29 cellular contexts compared by ENCODE assay signal in the genomic region with DNA sequence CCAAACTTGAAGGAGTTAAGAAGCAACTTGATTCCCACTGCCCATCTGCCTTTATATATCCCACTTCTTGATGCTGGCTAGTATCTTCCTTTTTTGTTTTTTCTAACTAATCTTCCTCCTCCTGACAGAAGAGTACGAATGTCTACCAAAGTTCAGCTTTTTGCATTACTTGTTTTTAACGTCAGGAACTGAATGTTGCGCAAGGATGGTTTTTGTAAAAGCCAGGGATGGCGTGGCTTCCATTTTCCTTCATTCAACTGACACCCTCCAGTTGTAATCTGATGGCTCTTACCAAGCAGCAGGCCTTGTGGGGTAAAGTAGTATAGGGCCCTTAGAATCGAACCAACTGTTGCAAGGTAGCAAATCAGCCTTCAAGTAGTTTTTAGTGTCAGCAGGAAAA.
"Had no signal": no experiment of that assay in that cellular context is flagged by ENCODE, and none has a peak within 500 bp of the region (broad histone marks: within the 10 kb centered on the region; RNA-seq: fewer than 3 reads in every experiment).

No MANE protein-coding gene starts in this region.

- H3K4me1 ChIP-seq: ascending aorta, breast epithelium, colonic mucosa, gastroesophageal sphincter, heart right ventricle had no signal

- DNase-seq: activated CD4-positive, alpha-beta memory T cell treated with anti-CD3 and anti-CD28 coated beads, Interleukin-2, amount 10 ng/mL, durations not matched to agents 7 days and 5 days; activated CD4-positive, alpha-beta T cell treated with anti-CD3 and anti-CD28 coated beads for 1 hour; activated CD4-positive, alpha-beta T cell treated with anti-CD3 and anti-CD28 coated beads for 4 hours; activated CD4-positive, alpha-beta T cell treated with anti-CD3 and anti-CD28 coated beads, Interleukin-2, amount 10 ng/mL, durations not matched to agents 7 days and 5 days; activated CD4-positive, alpha-beta T cell treated with anti-CD3 and anti-CD28 coated beads, Interleukin-2, amount 50 U/mL, for 4 hours; activated CD8-positive, alpha-beta memory T cell treated with anti-CD3 and anti-CD28 coated beads, Interleukin-2, amount 50 U/mL, for 48 hours; activated gamma-delta T cell; activated naive CD4-positive, alpha-beta T cell; activated naive CD4-positive, alpha-beta T cell treated with anti-CD3 and anti-CD28 coated beads, Interleukin-2, amount 10 ng/mL, durations not matched to agents 7 days and 5 days; activated naive CD8-positive, alpha-beta T cell treated with anti-CD3 and anti-CD28 coated beads, Interleukin-2, amount 10 ng/mL, durations not matched to agents 7 days and 5 days; activated T-cell treated with anti-CD3 and anti-CD28 coated beads for 4 hours; activated T-cell treated with anti-CD3 and anti-CD28 coated beads, Interleukin-2, amount 50 U/mL, for 24 hours; activated T-cell treated with anti-CD3 and anti-CD28 coated beads, Interleukin-2, amount 50 U/mL, for 72 hours; central memory CD4-positive, alpha-beta T cell; cerebellar nuclear complex; colonic mucosa; effector CD8-positive, alpha-beta T cell; esophagus squamous epithelium; foreskin melanocyte; heart right ventricle had no signal

- H3K27ac ChIP-seq: ascending aorta, breast epithelium, cardiac muscle cell, colonic mucosa, epithelial cell of prostate, esophagus squamous epithelium, gastroesophageal sphincter, heart right ventricle, hepatocyte, VCaP had no signal

- H3K36me3 ChIP-seq: breast epithelium, cardiac muscle cell, colonic mucosa, esophagus squamous epithelium, gastroesophageal sphincter, heart right ventricle had no signal

- ATAC-seq: activated naive CD4-positive, alpha-beta T cell treated with anti-CD3 and anti-CD28 coated beads, Interleukin-2, amount 50 U/mL, for 72 hours; activated T-cell treated with anti-CD3 and anti-CD28 coated beads, Interleukin-2, amount 50 U/mL, for 72 hours; gastroesophageal sphincter; heart right ventricle; WTC11 had no signal

- H3K4me2 ChIP-seq: hepatocyte had no signal

- H3K4me3 ChIP-seq: ascending aorta, breast epithelium, cardiac muscle cell, colonic mucosa, esophagus squamous epithelium, gastroesophageal sphincter, heart right ventricle, hepatocyte had no signal

- H2AFZ ChIP-seq: hepatocyte had no signal

- H3K27me3 ChIP-seq: ascending aorta, breast epithelium, colonic mucosa, gastroesophageal sphincter, hepatocyte had no signal

- H3K9me3 ChIP-seq: ascending aorta, breast epithelium, colonic mucosa, esophagus squamous epithelium, gastroesophageal sphincter, heart right ventricle had no signal
